ENCODE assay signal across 6 cellular contexts in genomic region chr5:172029876-172030275, GRCh38.
"Had no signal": no experiment of that assay in that cellular context is flagged by ENCODE, and none has a peak within 500 bp of the region (broad histone marks: within the 10 kb centered on the region; RNA-seq: fewer than 3 reads in every experiment).

No MANE protein-coding gene starts in this region.

- H3K4me2 ChIP-seq: KMS-11 had no signal

- H3K27ac ChIP-seq: HL-60, KMS-11 had no signal

- DNase-seq: IMR-90, KBM-7, KG1 had no signal

- H3K4me3 ChIP-seq: K562 had no signal
